1 cellular context compared by ENCODE assay signal in genomic region chr19:51546650-51547396, GRCh38.
TF ChIP-seq lines count a peak whose summit lies in the region.

No MANE protein-coding gene starts in this region.

TF ChIP-seq in K562, 482 proteins besides CTCF, POLR2A, EP300 and RAD21 (continued from another document and continues in another):
- peak; percentile 67 to 90 for TF ChIP-seq MNT (conservative IDR thresholded peaks at IDR 0.05)
- TF ChIP-seq ZNF431 (CRISPR knock-in tag; IDR thresholded peaks at IDR 0.05) = no peak
- peak; percentile 96 for TF ChIP-seq NEUROD1 (IDR thresholded peaks at IDR 0.05; ENCODE audit: borderline replicate concordance, low read depth, low read length, partially characterized antibody)
- TF ChIP-seq ZNF696 (CRISPR knock-in tag; conservative IDR thresholded peaks at IDR 0.05) = no peak
- TF ChIP-seq MYNN (IDR thresholded peaks at IDR 0.05) = peak; percentile 80
- TF ChIP-seq MYNN (CRISPR knock-in tag; IDR thresholded peaks at IDR 0.05) = no peak
- no peak for TF ChIP-seq ZNF695 (CRISPR knock-in tag; IDR thresholded peaks at IDR 0.05)
- peak; percentile 29; the same call in 1 of the 2 replicates for TF ChIP-seq TAF7 (tag; IDR thresholded peaks at IDR 0.05)
- TF ChIP-seq CHAMP1 (IDR thresholded peaks at IDR 0.05) = peak; percentile 77
- TF ChIP-seq MLLT1 (IDR thresholded peaks at IDR 0.05) = peak; percentile 17 to 97; a peak in 3 of 4 replicates
- TF ChIP-seq ARID3A (IDR thresholded peaks at IDR 0.05; ENCODE audit: borderline replicate concordance, low read depth, low read length) = peak; percentile 42; the same call in 1 of the 2 replicates
- TF ChIP-seq NELFE (IDR thresholded peaks at IDR 0.05; ENCODE audit: insufficient read depth, insufficient read length) = no peak
- TF ChIP-seq CBX1 (IDR thresholded peaks at IDR 0.05; ENCODE audit: low read depth) = peak; percentile 62; the same call in 1 of the 2 replicates
- peak; percentile 29; the same call in 1 of the 2 replicates for TF ChIP-seq TFAP4 (CRISPR knock-in tag; IDR thresholded peaks at IDR 0.05; ENCODE audit: borderline replicate concordance)
- TF ChIP-seq SMARCE1 (IDR thresholded peaks at IDR 0.05) = peak; percentile 100
- TF ChIP-seq BHLHE40 (IDR thresholded peaks at IDR 0.05; ENCODE audit: low read length) = peak; percentile 84
- peak; percentile 51; the same call in 1 of the 2 replicates for TF ChIP-seq THAP7 (CRISPR knock-in tag; IDR thresholded peaks at IDR 0.05)
- no peak for TF ChIP-seq U2AF1 (optimal IDR thresholded peaks at IDR 0.05; ENCODE audit: low read depth, low read length)
- no peak for TF ChIP-seq NKRF (IDR thresholded peaks at IDR 0.05; ENCODE audit: borderline replicate concordance)
- TF ChIP-seq JUNB (CRISPR knock-in tag; conservative IDR thresholded peaks at IDR 0.05) = peak; percentile 72
- peak; percentile 80 for TF ChIP-seq FOS (IDR thresholded peaks at IDR 0.05; ENCODE audit: extremely low read depth, insufficient read length)
- peak in 1 of 2 experiments; percentile 80; a peak in 2 of 3 replicates for TF ChIP-seq CBX3 (IDR thresholded peaks at IDR 0.05; ENCODE audit: borderline replicate concordance in 1 of 2, low read length in 2 of 2)
- TF ChIP-seq SPI1 (IDR thresholded peaks at IDR 0.05; ENCODE audit: borderline replicate concordance, low read depth, low read length) = no peak
- no peak for TF ChIP-seq ZKSCAN3 (CRISPR knock-in tag; IDR thresholded peaks at IDR 0.05)
- peak; percentile 99 for TF ChIP-seq TEAD4 (IDR thresholded peaks at IDR 0.05; ENCODE audit: low read length)
- no peak for TF ChIP-seq TEAD4 (CRISPR knock-in tag; IDR thresholded peaks at IDR 0.05; ENCODE audit: borderline replicate concordance)
- TF ChIP-seq PHF20 (IDR thresholded peaks at IDR 0.05; ENCODE audit: partially characterized antibody) = peak; percentile 31
- TF ChIP-seq NR2C2 (CRISPR knock-in tag; IDR thresholded peaks at IDR 0.05) = no peak
- TF ChIP-seq NR2C2 (tag; IDR thresholded peaks at IDR 0.05) = peak; percentile 84
- TF ChIP-seq SMAD4 (CRISPR knock-in tag; conservative IDR thresholded peaks at IDR 0.05) = peak; percentile 96
- TF ChIP-seq SOX6 (IDR thresholded peaks at IDR 0.05) = peak; percentile 97
- TF ChIP-seq TARDBP (IDR thresholded peaks at IDR 0.05) = peak; percentile 84; the same call in 1 of the 2 replicates
- peak; percentile 31; the same call in 1 of the 2 replicates for TF ChIP-seq GMEB1 (CRISPR knock-in tag; IDR thresholded peaks at IDR 0.05)
- TF ChIP-seq RBFOX2 (IDR thresholded peaks at IDR 0.05; ENCODE audit: low read depth, low read length) = peak; percentile 26; the same call in 1 of the 2 replicates
- TF ChIP-seq E4F1 (CRISPR knock-in tag; IDR thresholded peaks at IDR 0.05; ENCODE audit: borderline replicate concordance) = no peak
- TF ChIP-seq HMGN3 (IDR thresholded peaks at IDR 0.05; ENCODE audit: borderline replicate concordance, extremely low read depth, insufficient read length, low read depth, low read length) = peak; percentile 98
- peak; percentile 27; the same call in 1 of the 2 replicates for TF ChIP-seq RAD51 (IDR thresholded peaks at IDR 0.05; ENCODE audit: borderline replicate concordance, low read depth)
- TF ChIP-seq GATA2 (CRISPR knock-in tag; IDR thresholded peaks at IDR 0.05) = peak; percentile 91
- no peak for TF ChIP-seq MBD1 (CRISPR knock-in tag; IDR thresholded peaks at IDR 0.05)
- peak; percentile 97 for TF ChIP-seq MTA2 (IDR thresholded peaks at IDR 0.05; ENCODE audit: low read depth)
- no peak for TF ChIP-seq TCF7 (IDR thresholded peaks at IDR 0.05; ENCODE audit: borderline replicate concordance)
- TF ChIP-seq SMARCA5 (IDR thresholded peaks at IDR 0.05) = no peak
- 0 out of 2 replicates have a peak, but pooled peaks have one; percentile 5 for TF ChIP-seq KLF13 (tag; IDR thresholded peaks at IDR 0.05; ENCODE audit: borderline replicate concordance, low read depth)
- peak; percentile 99 for TF ChIP-seq JUND (IDR thresholded peaks at IDR 0.05; ENCODE audit: borderline replicate concordance, low read depth, low read length)
- TF ChIP-seq JUND (tag; IDR thresholded peaks at IDR 0.05; ENCODE audit: borderline replicate concordance, low read depth, low read length) = peak; percentile 98; the same call in 2 of the 3 replicates
- peak; percentile 90 for TF ChIP-seq CEBPB (tag; IDR thresholded peaks at IDR 0.05)
- 0 out of 2 replicates have a peak, but pooled peaks have one; percentile 26 for TF ChIP-seq ZNF3 (CRISPR knock-in tag; IDR thresholded peaks at IDR 0.05)
- peak; percentile 95 for TF ChIP-seq KLF16 (IDR thresholded peaks at IDR 0.05)
- peak; percentile 62 for TF ChIP-seq TAF1 (IDR thresholded peaks at IDR 0.05; ENCODE audit: control insufficient read depth, extremely low read depth, insufficient read depth, low read length, severe bottlenecking)
- peak in 1 of 2 experiments; percentile 59; a peak in 1 of 4 replicates for TF ChIP-seq SRF (CRISPR knock-in tag; IDR thresholded peaks at IDR 0.05)
- no peak for TF ChIP-seq ZNF174 (CRISPR knock-in tag; IDR thresholded peaks at IDR 0.05)
